1 cellular context compared by ENCODE assay signal in the genomic region with DNA sequence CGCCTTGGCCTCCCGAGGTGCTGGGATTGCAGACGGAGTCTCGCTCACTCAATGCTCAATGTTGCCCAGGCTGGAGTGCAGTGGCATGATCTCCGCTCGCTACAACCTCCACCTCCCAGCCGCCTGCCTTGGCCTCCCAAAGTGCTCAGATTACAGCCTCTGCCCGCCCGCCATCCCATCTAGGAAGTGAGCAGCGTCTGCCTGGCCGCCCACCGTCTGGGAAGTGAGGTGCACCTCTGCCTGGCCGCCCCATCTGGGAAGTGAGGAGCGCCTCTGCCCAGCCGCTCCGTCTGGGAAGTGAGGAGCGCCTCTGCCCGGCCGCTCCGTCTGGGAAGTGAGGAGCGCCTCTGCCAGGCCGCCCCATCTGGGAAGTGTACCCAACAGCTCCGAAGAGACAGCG. TPM values are rescaled to one million over a fixed set of nuclear protein-coding genes. Genes with fewer than 3 reads are reported as not detected.
"Had no signal": no experiment of that assay in that cellular context is flagged by ENCODE, and none has a peak within 500 bp of the region (broad histone marks: within the 10 kb centered on the region; RNA-seq: fewer than 3 reads in every experiment).

No MANE protein-coding gene starts in this region.

RNA-seq across cellular contexts. Expression of gene DRD2, which starts 48.7 kb away (rescaled TPM):
- total RNA-seq: NCI-H460 had no signal
